1 cellular context compared by ENCODE assay signal in the genomic region with DNA sequence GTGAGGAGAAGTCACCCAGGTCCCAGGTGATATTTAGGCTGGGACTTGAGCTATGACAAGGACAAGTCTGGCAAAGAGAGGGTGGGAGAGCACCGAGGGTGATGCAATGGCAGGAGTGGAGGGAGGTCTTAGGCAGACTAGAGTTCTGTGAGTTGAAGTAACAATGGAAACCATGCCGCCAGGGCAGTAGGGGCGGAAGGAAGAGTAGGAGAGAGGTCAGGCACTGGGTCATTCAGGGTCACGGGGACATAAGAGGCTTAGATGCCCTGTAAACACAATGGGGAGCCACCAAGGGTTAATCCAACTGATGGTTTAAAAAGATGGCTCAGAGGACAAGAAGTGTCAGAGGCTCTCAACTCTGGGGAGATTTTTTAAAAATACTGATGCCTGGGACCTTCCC.
TF ChIP-seq lines count a peak whose summit lies in the region.

No MANE protein-coding gene starts in this region.

TF ChIP-seq in H1, 55 proteins besides CTCF, POLR2A, EP300 and RAD21 (continued from another document):
- TF ChIP-seq, protein P1, sequence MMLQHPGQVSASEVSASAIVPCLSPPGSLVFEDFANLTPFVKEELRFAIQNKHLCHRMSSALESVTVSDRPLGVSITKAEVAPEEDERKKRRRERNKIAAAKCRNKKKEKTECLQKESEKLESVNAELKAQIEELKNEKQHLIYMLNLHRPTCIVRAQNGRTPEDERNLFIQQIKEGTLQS (IDR thresholded peaks at IDR 0.05; ENCODE audit: insufficient read depth, low read depth, low read length) = 0 out of 2 replicates have a peak, but pooled peaks have one; percentile 32
- no peak for TF ChIP-seq SP1 (IDR thresholded peaks at IDR 0.05; ENCODE audit: low read depth, low read length)
- no peak for TF ChIP-seq SUZ12 (IDR thresholded peaks at IDR 0.05; ENCODE audit: low read length)
- TF ChIP-seq MAFK (IDR thresholded peaks at IDR 0.05; ENCODE audit: low read depth, low read length) = no peak
- no peak for TF ChIP-seq SIX5 (IDR thresholded peaks at IDR 0.05; ENCODE audit: low read depth, low read length)
- TF ChIP-seq TCF12 (IDR thresholded peaks at IDR 0.05; ENCODE audit: low read depth, low read length) = no peak
- no peak for TF ChIP-seq CREB1 (IDR thresholded peaks at IDR 0.05)
TF ChIP-seq in H1: peak in this region for 2.
